Comparison of ENCODE assay signal across 14 cellular contexts in genomic region chr2:104861295-104862060, GRCh38. TPM values are rescaled to one million over a fixed set of nuclear protein-coding genes. Genes with fewer than 3 reads are reported as not detected.
DNase-seq lines count a peak whose midpoint lies in the region; ATAC-seq and TF ChIP-seq lines count a peak whose summit lies in the region.
"Had no signal": no experiment of that assay in that cellular context is flagged by ENCODE, and none has a peak within 500 bp of the region (broad histone marks: within the 10 kb centered on the region; RNA-seq: fewer than 3 reads in every experiment).

No MANE protein-coding gene starts in this region.

- H3K4me2 ChIP-seq in neuronal stem cell (ENCODE audit: insufficient read depth, low read length, poor library complexity, severe bottlenecking) = peak overlapping the region; percentile 72

- peak overlapping the region; percentile 98 for H3K4me3 Mint-ChIP-seq in glutamatergic neuron (ENCODE audit: unreplicated experiment)

- peaks cover 100% of the 10 kb centered on the region for H3K27me3 ChIP-seq in HUES48 (ENCODE audit: control insufficient read depth, insufficient read depth, low read length)
- peaks cover 0 to 87% (median 36%) of the 10 kb centered on the region in 3 experiments for H3K27me3 ChIP-seq in neuronal stem cell (ENCODE audit: control insufficient read depth in 3 of 3, insufficient read depth in 3 of 3, low read depth in 1 of 3, low read length in 3 of 3)

- ATAC-seq in left lobe of liver = no peak
- no peak for ATAC-seq in GM18517 (IDR thresholded peaks at IDR 0.05; ENCODE audit: unreplicated experiment)
- ATAC-seq: left colon had no signal

- peaks cover 17% of the 10 kb centered on the region for H3K4me1 Mint-ChIP-seq in glutamatergic neuron (ENCODE audit: low read depth, unreplicated experiment)

- H3K9ac ChIP-seq in HUES48 (ENCODE audit: low read depth, low read length) (no peak overlapping the region), neuronal stem cell (ENCODE audit: low read depth, low read length, poor library complexity) (no peak overlapping the region)

- H3K36me3 ChIP-seq in HUES48 (ENCODE audit: control insufficient read depth, insufficient read depth, low read length) = no peaks in the 10 kb centered on the region
- peaks cover 0 to 73% of the 10 kb centered on the region in 2 donors for H3K36me3 ChIP-seq in neuronal stem cell (replicated peaks in 1 of 2; ENCODE audit: control insufficient read depth in 2 of 2, insufficient read depth in 2 of 2, low read length in 2 of 2)
- H3K36me3 ChIP-seq: cardiac muscle cell had no signal

- peak overlapping the region; percentile 60 for H3K4me3 ChIP-seq in HUES48 (ENCODE audit: low read depth, low read length)
- H3K4me3 ChIP-seq in neuronal stem cell (ENCODE audit: low read length in 2 of 2) = peak overlapping the region; percentile 45 to 76

- no peak overlapping the region for H4K91ac ChIP-seq in neuronal stem cell (ENCODE audit: low read depth, low read length, poor library complexity)

- H3K27ac ChIP-seq in HUES48 (ENCODE audit: low read depth, low read length) (no peak overlapping the region), neuronal stem cell (replicated peaks; ENCODE audit: low read length) (no peak overlapping the region)
- H3K27ac ChIP-seq: cardiac muscle cell had no signal

- H2BK15ac ChIP-seq in neuronal stem cell (ENCODE audit: low read length) = no peak overlapping the region

- H3K18ac ChIP-seq in neuronal stem cell (ENCODE audit: low read length) = peak overlapping the region; percentile 52

- H2AFZ ChIP-seq in neuronal stem cell (ENCODE audit: low read length) = no peak overlapping the region

- H3K4me1 ChIP-seq in HUES48 (ENCODE audit: control insufficient read depth, insufficient read depth, low read length) (peaks cover 32% of the 10 kb centered on the region), neuronal stem cell (ENCODE audit: control insufficient read depth in 2 of 2, insufficient read depth in 1 of 2, low read depth in 1 of 2, low read length in 2 of 2) (peaks cover 8 to 18% of the 10 kb centered on the region in 2 donors)

- no peaks in the 10 kb centered on the region for H3K9me3 ChIP-seq in HUES48 (ENCODE audit: control insufficient read depth, insufficient read depth, low read length)
- no peaks in the 10 kb centered on the region for H3K9me3 ChIP-seq in neuronal stem cell (replicated peaks in 1 of 2; ENCODE audit: control insufficient read depth in 2 of 2, insufficient read depth in 1 of 2, low read depth in 1 of 2, low read length in 2 of 2)

- peaks cover 35% of the 10 kb centered on the region for H3K9me3 Mint-ChIP-seq in glutamatergic neuron (ENCODE audit: unreplicated experiment)

- H3K23ac ChIP-seq in neuronal stem cell (ENCODE audit: low read depth, low read length, poor library complexity) = no peak overlapping the region

- H4K8ac ChIP-seq in neuronal stem cell (ENCODE audit: low read depth, low read length) = no peak overlapping the region

- DNase-seq in CD1c-positive myeloid dendritic cell (ENCODE audit: extremely low spot score) (peak; percentile 23), glutamatergic neuron (no peak), neuronal stem cell (ENCODE audit: low spot score) (no peak), kidney glomerular epithelial cell (lab: John Stamatoyannopoulos, UW) (no peak), left lobe of liver (ENCODE audit: low spot score) (no peak), HuH-7.5 (ENCODE audit: low spot score) (no peak)
- DNase-seq: CD4-positive, alpha-beta T cell; left colon; NCI-H2171 treated with DMSO at 0.1 percent for 48 hours had no signal

- no peak overlapping the region for H3K4ac ChIP-seq in neuronal stem cell (ENCODE audit: low read length)

- H2BK12ac ChIP-seq in neuronal stem cell (ENCODE audit: low read length) = no peak overlapping the region

- H2BK5ac ChIP-seq in neuronal stem cell (ENCODE audit: low read length) = no peak overlapping the region

- WGBS in neuronal stem cell (ENCODE audit: extremely low coverage in 2 of 2, insufficient read length in 2 of 2, insufficient replicate concordance in 1 of 2), 2 donors = no CpG with 5 or more reads among the region's 11 CpGs

- H3K79me1 ChIP-seq in neuronal stem cell (ENCODE audit: low read depth, low read length) = no peaks in the 10 kb centered on the region

- no peak for TF ChIP-seq CTCF in glutamatergic neuron (IDR thresholded peaks at IDR 0.05; ENCODE audit: partially characterized antibody, unreplicated experiment)

- H2BK120ac ChIP-seq in neuronal stem cell (ENCODE audit: low read depth, low read length) = no peak overlapping the region

- H3K14ac ChIP-seq in neuronal stem cell (ENCODE audit: low read length) = no peak overlapping the region

- no peaks in the 10 kb centered on the region for H3K36me3 Mint-ChIP-seq in glutamatergic neuron (ENCODE audit: unreplicated experiment)

- H3K27ac Mint-ChIP-seq in glutamatergic neuron (ENCODE audit: unreplicated experiment) = peak overlapping the region; percentile 69
- H3K27ac Mint-ChIP-seq: CD4-positive, alpha-beta T cell had no signal

- H3K27me3 Mint-ChIP-seq in glutamatergic neuron (ENCODE audit: unreplicated experiment) = peaks cover 56% of the 10 kb centered on the region

- no peak overlapping the region for H2AK5ac ChIP-seq in neuronal stem cell (ENCODE audit: low read depth, low read length)

RNA-seq across cellular contexts. Expression of gene POU3F3, which starts 7.6 kb away (rescaled TPM):
- total RNA-seq in glutamatergic neuron (ENCODE audit: unreplicated experiment) (0.54 TPM), left lobe of liver (not detected)
- polyA plus RNA-seq in neuronal stem cell (2013, experiment 1 of 2) = 3.6 TPM
- 3.4 TPM for polyA plus RNA-seq in neuronal stem cell (2013, experiment 2 of 2)
- total RNA-seq: cardiac muscle cell; CD4-positive, alpha-beta T cell; fibroblast of lung; ureter had no signal
- polyA plus RNA-seq: cardiac muscle cell had no signal
